Comparison of ENCODE assay signal across 13 cellular contexts in genomic region chr4:152220201-152220666, GRCh38.
A peak's percentile ranks its signal among the peaks of the same experiment; 100 is the strongest.
DNase-seq lines count a peak whose midpoint lies in the region; ATAC-seq lines count a peak whose summit lies in the region.
"Had no signal": no experiment of that assay in that cellular context is flagged by ENCODE, and none has a peak within 500 bp of the region (broad histone marks: within the 10 kb centered on the region; RNA-seq: fewer than 3 reads in every experiment).

No MANE protein-coding gene starts in this region.

- ATAC-seq in GM18498 (IDR thresholded peaks at IDR 0.05; ENCODE audit: unreplicated experiment) (peak; percentile 63), GM21447 (IDR thresholded peaks at IDR 0.05; ENCODE audit: unreplicated experiment) (peak; percentile 78), HG03571 (IDR thresholded peaks at IDR 0.05; ENCODE audit: unreplicated experiment) (peak; percentile 57), HG03039 (IDR thresholded peaks at IDR 0.05; ENCODE audit: unreplicated experiment) (no peak)

- DNase-seq in islet precursor cell (peak; percentile 79), NCI-H526 treated with DMSO at 0.1 percent for 48 hours (lab: John Stamatoyannopoulos, UW) (no peak), epidermal melanocyte (ENCODE audit: insufficient read length, low spot score) (no peak), NOMO-1 treated with DMSO at 0.1 percent for 48 hours (lab: John Stamatoyannopoulos, UW; ENCODE audit: unreplicated experiment) (no peak)
- DNase-seq: activated effector memory CD4-positive, alpha-beta T cell treated with anti-CD3 and anti-CD28 coated beads, Interleukin-2, amount 50 U/mL, for 16 hours; left ventricle myocardium inferior; MV-4-11; sigmoid colon; thyroid gland had no signal
